ENCODE assay signal across 10 cellular contexts in genomic region chr17:48555616-48556533, GRCh38. TPM values are rescaled to one million over a fixed set of nuclear protein-coding genes. Genes with fewer than 3 reads are reported as not detected.
DNase-seq lines count a peak whose midpoint lies in the region; ATAC-seq and TF ChIP-seq lines count a peak whose summit lies in the region.
"Had no signal": no experiment of that assay in that cellular context is flagged by ENCODE, and none has a peak within 500 bp of the region (broad histone marks: within the 10 kb centered on the region; RNA-seq: fewer than 3 reads in every experiment).

No MANE protein-coding gene starts in this region.

- peaks cover 5% of the 10 kb centered on the region for H3K4me1 Mint-ChIP-seq in activated T-helper 17 cell treated with anti-CD3 and anti-CD28 coated beads, Interleukin-2, amount 50 U/mL, for 72 hours

- 29% methylated on average over 9 of the region's 31 CpGs for WGBS in hepatocyte (ENCODE audit: low lambda C conversion rate, missing lambda C conversion rate)
- 16 to 20% methylated on average over 19 to 27 of the region's 31 CpGs for WGBS in thyroid gland, 2 donors

- H3K27ac ChIP-seq in hepatocyte: peak overlapping the region; percentile 21
- peak overlapping the region in 2 of 3 donors; percentile 38 to 47 for H3K27ac ChIP-seq in thyroid gland
- H3K27ac ChIP-seq: BLaER1 treated with 17β-estradiol and CSF1 and Interleukin-3, amounts not matched to agents 10 nM and 100 nM had no signal

- no peaks in the 10 kb centered on the region for H3K36me3 Mint-ChIP-seq in activated T-helper 17 cell treated with anti-CD3 and anti-CD28 coated beads, Interleukin-2, amount 50 U/mL, for 72 hours (ENCODE audit: low read depth)

- H3K4me3 Mint-ChIP-seq in activated T-helper 17 cell treated with anti-CD3 and anti-CD28 coated beads, Interleukin-2, amount 50 U/mL, for 72 hours: peak overlapping the region; percentile 75

- TF ChIP-seq POLR2A in thyroid gland (IDR thresholded peaks at IDR 0.05): no peak

- H3K4me1 ChIP-seq in hepatocyte (ENCODE audit: insufficient read depth): peaks cover 54% of the 10 kb centered on the region
- no peaks in the 10 kb centered on the region for H3K4me1 ChIP-seq in thyroid gland
- H3K4me1 ChIP-seq: BLaER1 treated with 17β-estradiol and CSF1 and Interleukin-3, amounts not matched to agents 10 nM and 100 nM had no signal

- H3K36me3 ChIP-seq in hepatocyte (replicated peaks; ENCODE audit: insufficient read depth, low read depth): no peaks in the 10 kb centered on the region
- no peaks in the 10 kb centered on the region for H3K36me3 ChIP-seq in thyroid gland
- H3K36me3 ChIP-seq: BLaER1 treated with 17β-estradiol and CSF1 and Interleukin-3, amounts not matched to agents 10 nM and 100 nM had no signal

- DNase-seq in NCI-H82 (lab: John Stamatoyannopoulos, UW): peak; percentile 25
- no peak for DNase-seq in NCI-H82 treated with DMSO at 0.1 percent for 48 hours (lab: John Stamatoyannopoulos, UW; ENCODE audit: unreplicated experiment)
- DNase-seq in hepatocyte (ENCODE audit: low spot score): no peak
- no peak for DNase-seq in thyroid gland
- no peak for DNase-seq in amniotic stem cell (lab: John Stamatoyannopoulos, UW)

- intact Hi-C loops in thyroid gland (cut with DNase I): no loop called here

- H3K27me3 Mint-ChIP-seq in activated T-helper 17 cell treated with anti-CD3 and anti-CD28 coated beads, Interleukin-2, amount 50 U/mL, for 72 hours: peaks cover 13% of the 10 kb centered on the region

- H4K20me1 ChIP-seq in hepatocyte (ENCODE audit: insufficient read depth, poor library complexity, severe bottlenecking): no peaks in the 10 kb centered on the region

- H2AFZ ChIP-seq in hepatocyte: no peak overlapping the region

- H3K27me3 ChIP-seq in hepatocyte: peaks cover 87% of the 10 kb centered on the region
- H3K27me3 ChIP-seq in thyroid gland: peaks cover 52% of the 10 kb centered on the region

- peak overlapping the region; percentile 63 for H3K27ac Mint-ChIP-seq in activated T-helper 17 cell treated with anti-CD3 and anti-CD28 coated beads, Interleukin-2, amount 50 U/mL, for 72 hours
- H3K27ac Mint-ChIP-seq: IgD-negative memory B cell had no signal

- TF ChIP-seq CTCF in hepatocyte (IDR thresholded peaks at IDR 0.05; ENCODE audit: poor library complexity): no peak
- TF ChIP-seq CTCF in thyroid gland (IDR thresholded peaks at IDR 0.05): no peak

- H3K4me3 ChIP-seq in hepatocyte (no peak overlapping the region), thyroid gland (replicated peaks in 1 of 3) (no peak overlapping the region)
- H3K4me3 ChIP-seq: BLaER1 treated with 17β-estradiol and CSF1 and Interleukin-3, amounts not matched to agents 10 nM and 100 nM had no signal

- H3K9me3 ChIP-seq in hepatocyte (ENCODE audit: low read depth): no peaks in the 10 kb centered on the region
- no peaks in the 10 kb centered on the region for H3K9me3 ChIP-seq in thyroid gland
- H3K9me3 ChIP-seq: BLaER1 treated with 17β-estradiol and CSF1 and Interleukin-3, amounts not matched to agents 10 nM and 100 nM had no signal

- H3K9me2 ChIP-seq in hepatocyte (replicated peaks; ENCODE audit: insufficient read depth): no peaks in the 10 kb centered on the region

- H3K79me2 ChIP-seq in hepatocyte: peaks cover 21% of the 10 kb centered on the region

- ATAC-seq in activated T-helper 17 cell treated with anti-CD3 and anti-CD28 coated beads, Interleukin-2, amount 50 U/mL, for 72 hours (replicated peaks): peak; percentile 34
- ATAC-seq in HG02623 (IDR thresholded peaks at IDR 0.05; ENCODE audit: unreplicated experiment): no peak
- no peak for ATAC-seq in HG02870 (IDR thresholded peaks at IDR 0.05; ENCODE audit: unreplicated experiment)

- H3K4me2 ChIP-seq in hepatocyte: peak overlapping the region; percentile 92
- H3K4me2 ChIP-seq: BLaER1 treated with 17β-estradiol and CSF1 and Interleukin-3, amounts not matched to agents 10 nM and 100 nM had no signal

- H3K9me3 Mint-ChIP-seq in activated T-helper 17 cell treated with anti-CD3 and anti-CD28 coated beads, Interleukin-2, amount 50 U/mL, for 72 hours: no peaks in the 10 kb centered on the region
- H3K9me3 Mint-ChIP-seq: IgD-negative memory B cell had no signal

RNA-seq across cellular contexts. Expression of gene HOXB2, which starts 11.0 kb away (rescaled TPM):
- 10 to 100 TPM in 1 of 2 donors, 1 to 10 TPM in 1; 2.0 to 15.3 TPM for total RNA-seq in activated T-helper 17 cell treated with anti-CD3 and anti-CD28 coated beads, Interleukin-2, amount 50 U/mL, for 72 hours
- total RNA-seq in hepatocyte: 5.6 and 6.7 TPM in 2 replicates
- polyA plus RNA-seq in hepatocyte: 20.7 and 29.9 TPM in 2 replicates
- total RNA-seq in thyroid gland: 1 to 10 TPM; 2.6 to 9.4 (median 5.2) TPM

RNA-seq across cellular contexts. Expression of gene HOXB4, which starts 22.3 kb away (rescaled TPM):
- total RNA-seq in activated T-helper 17 cell treated with anti-CD3 and anti-CD28 coated beads, Interleukin-2, amount 50 U/mL, for 72 hours: 1 to 10 TPM; 2.6 to 2.8 TPM
- total RNA-seq in hepatocyte (1.4 and 2.2 TPM in 2 replicates), thyroid gland (1 to 10 TPM in 1 of 4 donors, under 1 TPM in 3; 0.67 to 1.2 (median 0.80) TPM)
- polyA plus RNA-seq in hepatocyte: 1.8 and 2.0 TPM in 2 replicates

RNA-seq across cellular contexts. Expression of gene HOXB1, which starts 25.1 kb away (rescaled TPM):
- total RNA-seq in activated T-helper 17 cell treated with anti-CD3 and anti-CD28 coated beads, Interleukin-2, amount 50 U/mL, for 72 hours: not detected
- total RNA-seq in hepatocyte: not detected in 2 replicates
- not detected in 2 replicates for polyA plus RNA-seq in hepatocyte
- total RNA-seq in thyroid gland: not detected
- polyA plus RNA-seq: IgD-negative memory B cell had no signal

RNA-seq across cellular contexts. Expression of gene HOXB3, which starts 34.2 kb away (rescaled TPM):
- 1 to 10 TPM; 3.1 to 5.4 TPM for total RNA-seq in activated T-helper 17 cell treated with anti-CD3 and anti-CD28 coated beads, Interleukin-2, amount 50 U/mL, for 72 hours
- total RNA-seq in hepatocyte: 1.8 and 5.9 TPM in 2 replicates
- polyA plus RNA-seq in hepatocyte: 1.8 and 4.0 TPM in 2 replicates
- total RNA-seq in thyroid gland: 1 to 10 TPM; 1.5 to 6.7 (median 4.3) TPM

RNA-seq across cellular contexts. Expression of gene HOXB5, which starts 37.7 kb away (rescaled TPM):
- total RNA-seq in activated T-helper 17 cell treated with anti-CD3 and anti-CD28 coated beads, Interleukin-2, amount 50 U/mL, for 72 hours: not detected
- 0.27 and 0.36 TPM in 2 replicates for total RNA-seq in hepatocyte
- polyA plus RNA-seq in hepatocyte: 3.3 and 4.4 TPM in 2 replicates
- 1 to 10 TPM in 1 of 4 donors, under 1 TPM in 2, not detected in 1; 0.11 to 1.6 (median 0.49) TPM for total RNA-seq in thyroid gland
- polyA plus RNA-seq: IgD-negative memory B cell had no signal
